19 cellular contexts compared by ENCODE assay signal in genomic region chr10:44281089-44281613, GRCh38.
DNase-seq lines count a peak whose midpoint lies in the region; ATAC-seq and TF ChIP-seq lines count a peak whose summit lies in the region.
"Had no signal": no experiment of that assay in that cellular context is flagged by ENCODE, and none has a peak within 500 bp of the region (broad histone marks: within the 10 kb centered on the region; RNA-seq: fewer than 3 reads in every experiment).

No MANE protein-coding gene starts in this region.

- WGBS in mammary epithelial cell (ENCODE audit: low coverage, missing lambda C conversion rate) = 85% methylated on average over 8 of the region's 12 CpGs

- BruUV-seq in mammary epithelial cell (replicated peaks; lab: Mats Ljungman, UMichigan) = no TSS peak

- in situ Hi-C loops in mammary epithelial cell (cut with MboI; ENCODE audit: low sequenced_read_pairs in 2 of 2) = no loop called here

- H3K4me1 ChIP-seq in breast epithelium (no peaks in the 10 kb centered on the region), mammary epithelial cell (ENCODE audit: insufficient read depth, low read length) (no peaks in the 10 kb centered on the region), osteoblast (ENCODE audit: insufficient read depth, low read length) (peaks cover 6% of the 10 kb centered on the region), vagina (peaks cover 19% of the 10 kb centered on the region)

- no peaks in the 10 kb centered on the region for H3K79me2 ChIP-seq in mammary epithelial cell (ENCODE audit: insufficient read depth, low read length)
- no peaks in the 10 kb centered on the region for H3K79me2 ChIP-seq in osteoblast (ENCODE audit: insufficient read depth, low read length)

- peak overlapping the region; percentile 57 to 84 for H3K27ac ChIP-seq in breast epithelium
- H3K27ac ChIP-seq in mammary epithelial cell (ENCODE audit: insufficient read depth, low read depth, low read length) = no peak overlapping the region
- H3K27ac ChIP-seq in osteoblast (ENCODE audit: low read depth, low read length) = no peak overlapping the region
- peak overlapping the region; percentile 70 for H3K27ac ChIP-seq in vagina

- no peaks in the 10 kb centered on the region for H3K36me3 ChIP-seq in breast epithelium
- no peaks in the 10 kb centered on the region for H3K36me3 ChIP-seq in mammary epithelial cell (ENCODE audit: insufficient read depth, low read length)
- no peaks in the 10 kb centered on the region for H3K36me3 ChIP-seq in osteoblast (ENCODE audit: insufficient read depth, low read length)
- H3K36me3 ChIP-seq in vagina = no peaks in the 10 kb centered on the region

- TF ChIP-seq POLR2A in breast epithelium (IDR thresholded peaks at IDR 0.05) (no peak), vagina (IDR thresholded peaks at IDR 0.05) (no peak)

- H3K9me3 ChIP-seq in breast epithelium (no peaks in the 10 kb centered on the region), mammary epithelial cell (replicated peaks; ENCODE audit: insufficient read depth, low read length) (peaks cover 15% of the 10 kb centered on the region), osteoblast (ENCODE audit: low read depth, low read length) (no peaks in the 10 kb centered on the region), vagina (no peaks in the 10 kb centered on the region)

- TF ChIP-seq CTCF in breast epithelium (IDR thresholded peaks at IDR 0.05) (no peak), mammary epithelial cell (conservative IDR thresholded peaks at IDR 0.05 in 1 of 2, IDR thresholded peaks at IDR 0.05 in 1 of 2; ENCODE audit: extremely low read depth in 1 of 2, insufficient read depth in 1 of 2, low read depth in 1 of 2, low read length in 2 of 2) (no peak), osteoblast (IDR thresholded peaks at IDR 0.05; ENCODE audit: extremely low read depth, low read depth, low read length) (no peak), vagina (IDR thresholded peaks at IDR 0.05) (peak in 1 of 3 experiments; percentile 4)

- dilution Hi-C loops in mammary epithelial cell (cut with HindIII; ENCODE audit: low sequenced_read_pairs) = no loop called here

- H2AFZ ChIP-seq in mammary epithelial cell (ENCODE audit: low read depth, low read length) = no peak overlapping the region
- peak overlapping the region; percentile 8 for H2AFZ ChIP-seq in osteoblast (ENCODE audit: low read length)

- no peak overlapping the region for H3K9ac ChIP-seq in mammary epithelial cell (ENCODE audit: insufficient read depth, low read length)

- no peaks in the 10 kb centered on the region for H4K20me1 ChIP-seq in mammary epithelial cell (ENCODE audit: insufficient read depth, low read length)
- H4K20me1 ChIP-seq in osteoblast (ENCODE audit: insufficient read depth, low read length) = no peaks in the 10 kb centered on the region

- DNase-seq in breast epithelium (ENCODE audit: low spot score in 2 of 2) = no peak
- no peak for DNase-seq in mammary epithelial cell
- peak; percentile 28 for DNase-seq in cerebellar cortex (ENCODE audit: low spot score)
- peak; percentile 34 for DNase-seq in osteoblast (ENCODE audit: insufficient read length, low spot score, missing footprints)
- DNase-seq in vagina (ENCODE audit: extremely low spot score in 2 of 2) = no peak
- DNase-seq in dermis blood vessel endothelial cell = no peak
- DNase-seq in HPDE6-E6E7 (ENCODE audit: extremely low spot score) = no peak
- DNase-seq: activated CD8-positive, alpha-beta memory T cell treated with anti-CD3 and anti-CD28 coated beads for 24 hours; CD4-positive, CD25-positive, alpha-beta regulatory T cell; central memory CD4-positive, alpha-beta T cell; effector memory CD8-positive, alpha-beta T cell; NCI-H187; NK-92 treated with Interleukin-12 subunit alpha and Interleukin-12 subunit beta, amount 100 ng/mL, for 24 hours; nucleus accumbens; stimulated activated CD4-positive, alpha-beta T cell treated with anti-CD3 and anti-CD28 coated beads, Interleukin-4, amount 100 ng/mL, for 4 hours; stimulated activated CD8-positive, alpha-beta memory T cell treated with anti-CD3 and anti-CD28 coated beads, Interleukin-4, amount 100 ng/mL, for 48 hours had no signal

- intact Hi-C loops in breast epithelium (cut with DNase I; ENCODE audit: low total_unique reads) (no loop called here), mammary epithelial cell (cut with micrococcal nuclease) (no loop called here), vagina (cut with DNase I) (no loop called here)

- CTCF ChIA-PET in mammary epithelial cell (lab: Charles Lee; ENCODE audit: low non-redundant PET) = no interaction called here

- no peak for ATAC-seq in HG03460 (IDR thresholded peaks at IDR 0.05; ENCODE audit: unreplicated experiment)
- ATAC-seq: effector memory CD8-positive, alpha-beta T cell; WTC11 had no signal

- no peaks in the 10 kb centered on the region for H3K27me3 ChIP-seq in breast epithelium
- no peaks in the 10 kb centered on the region for H3K27me3 ChIP-seq in mammary epithelial cell (ENCODE audit: insufficient read depth, low read length)
- H3K27me3 ChIP-seq in osteoblast (ENCODE audit: insufficient read depth, low read length) = no peaks in the 10 kb centered on the region
- no peaks in the 10 kb centered on the region for H3K27me3 ChIP-seq in vagina

- no peak overlapping the region for H3K4me3 ChIP-seq in breast epithelium
- H3K4me3 ChIP-seq in mammary epithelial cell (replicated peaks in 1 of 3; ENCODE audit: insufficient read depth in 1 of 3, low read depth in 2 of 3, low read length in 3 of 3) = no peak overlapping the region
- H3K4me3 ChIP-seq in osteoblast (ENCODE audit: insufficient read depth, low read length) = no peak overlapping the region
- no peak overlapping the region for H3K4me3 ChIP-seq in vagina
- H3K4me3 ChIP-seq: smooth muscle cell had no signal

- H3K4me2 ChIP-seq in mammary epithelial cell (ENCODE audit: insufficient read depth, low read depth, low read length) (no peak overlapping the region), osteoblast (ENCODE audit: insufficient read depth, low read length) (no peak overlapping the region)
- H3K4me2 ChIP-seq: smooth muscle cell had no signal

Comparison
In these comparisons a context has a peak if more than half of its experiments do, and no peak if none do; other contexts are left out.
1. H3K27ac ChIP-seq: peak in breast epithelium (2 of 2) and vagina (single experiment); none in mammary epithelial cell (single experiment) and osteoblast (single experiment).
2. DNase-seq: peak in cerebellar cortex (single experiment) and osteoblast (single experiment); none in breast epithelium (0 of 2), mammary epithelial cell (single experiment), vagina (0 of 2), dermis blood vessel endothelial cell (single experiment) and HPDE6-E6E7 (single experiment).